Comparison of ENCODE assay signal across 8 cellular contexts in genomic region chr3:134796313-134797079, GRCh38. TPM values are rescaled to one million over a fixed set of nuclear protein-coding genes. Genes with fewer than 3 reads are reported as not detected.
A peak's percentile ranks its signal among the peaks of the same experiment; 100 is the strongest.
DNase-seq lines count a peak whose midpoint lies in the region; ATAC-seq, FAIRE-seq and TF ChIP-seq lines count a peak whose summit lies in the region.

No MANE protein-coding gene starts in this region.

- intact Hi-C loops in PC-9 (cut with micrococcal nuclease; ENCODE audit: unreplicated experiment), result no loop called here

- no peak overlapping the region for H2AFZ ChIP-seq in PC-9

- ATAC-seq in GM19035 (IDR thresholded peaks at IDR 0.05; ENCODE audit: unreplicated experiment), result no peak

- no peak overlapping the region for H3K4me2 ChIP-seq in PC-9

- CTCF ChIA-PET in PC-9 (lab: Charles Lee), result no interaction called here

- POLR2A ChIA-PET in PC-9 (lab: Charles Lee; ENCODE audit: unreplicated experiment), result no interaction called here

- H3K4me3 ChIP-seq in AG10803 (ENCODE audit: low read length) (peak overlapping the region; percentile 68), HUES48 (ENCODE audit: low read depth, low read length) (peak overlapping the region; percentile 67), cardiac fibroblast (replicated peaks in 1 of 2; ENCODE audit: low read depth in 2 of 2, low read length in 2 of 2) (peak overlapping the region; percentile 40 to 51), muscle layer of duodenum (ENCODE audit: low read depth in 1 of 2, low read length in 2 of 2) (peak overlapping the region; percentile 59 to 77), PC-9 (no peak overlapping the region)

- H3K9ac ChIP-seq in HUES48 (ENCODE audit: low read depth, low read length), result no peak overlapping the region

- DNase-seq in AG10803 (ENCODE audit: low read depth), result peak; percentile 40
- DNase-seq in cardiac fibroblast (ENCODE audit: low read depth in 2 of 2), result peak; percentile 7 to 14
- DNase-seq in PC-9, result no peak
- no peak for DNase-seq in activated effector memory CD4-positive, alpha-beta T cell treated with Interleukin-2 at 50 U/mL for 16 hours
- no peak for DNase-seq in H54 (ENCODE audit: insufficient read length, low spot score)

- H3K27me3 ChIP-seq in HUES48 (ENCODE audit: control insufficient read depth, insufficient read depth, low read length) (peaks cover 55% of the 10 kb centered on the region), muscle layer of duodenum (ENCODE audit: low read depth, low read length) (peaks cover 13% of the 10 kb centered on the region), PC-9 (ENCODE audit: insufficient read depth, low read depth) (peaks cover 41% of the 10 kb centered on the region)

- TF ChIP-seq POLR2A in H54 (IDR thresholded peaks at IDR 0.05; ENCODE audit: low read depth, low read length), result no peak

- H3K9me3 ChIP-seq in HUES48 (ENCODE audit: control insufficient read depth, insufficient read depth, low read length), result no peaks in the 10 kb centered on the region
- H3K9me3 ChIP-seq in muscle layer of duodenum (ENCODE audit: control insufficient read depth in 1 of 2, low read length in 2 of 2), result no peaks in the 10 kb centered on the region
- H3K9me3 ChIP-seq in PC-9 (ENCODE audit: insufficient read depth, low read depth), result no peaks in the 10 kb centered on the region

- no TSS peak for BruUV-seq in PC-9 (replicated peaks; lab: Mats Ljungman, UMichigan)

- H3K4me1 ChIP-seq in HUES48 (ENCODE audit: control insufficient read depth, insufficient read depth, low read length) (peaks cover 11% of the 10 kb centered on the region; the same call in 1 of the 2 replicates), muscle layer of duodenum (ENCODE audit: control insufficient read depth in 1 of 2, insufficient read depth in 2 of 2, low read length in 2 of 2) (peaks cover 0 to 24% of the 10 kb centered on the region in 2 donors), PC-9 (replicated peaks; ENCODE audit: insufficient read depth) (no peaks in the 10 kb centered on the region)

- H3K36me3 ChIP-seq in HUES48 (ENCODE audit: control insufficient read depth, insufficient read depth, low read length), result no peaks in the 10 kb centered on the region
- H3K36me3 ChIP-seq in muscle layer of duodenum (ENCODE audit: control insufficient read depth in 1 of 2, insufficient read depth in 2 of 2, low read length in 2 of 2), result no peaks in the 10 kb centered on the region
- no peaks in the 10 kb centered on the region for H3K36me3 ChIP-seq in PC-9 (ENCODE audit: low read depth)

- TF ChIP-seq CTCF in AG10803 (conservative IDR thresholded peaks at IDR 0.05; ENCODE audit: low read length) (no peak), cardiac fibroblast (IDR thresholded peaks at IDR 0.05; ENCODE audit: low read depth, low read length) (no peak), PC-9 (conservative IDR thresholded peaks at IDR 0.05) (no peak)

- no peak overlapping the region for H3K27ac ChIP-seq in HUES48 (ENCODE audit: low read depth, low read length)
- no peak overlapping the region for H3K27ac ChIP-seq in muscle layer of duodenum (ENCODE audit: low read length)
- no peak overlapping the region for H3K27ac ChIP-seq in PC-9

- no peaks in the 10 kb centered on the region for H4K20me1 ChIP-seq in PC-9 (ENCODE audit: insufficient read depth)

- H3F3A ChIP-seq in PC-9 (ENCODE audit: insufficient read depth, low read depth), result no peaks in the 10 kb centered on the region

- FAIRE-seq in H54 (lab: Jason Lieb, UNC), result no peak

- no peaks in the 10 kb centered on the region for H3K79me2 ChIP-seq in PC-9 (ENCODE audit: low read depth)

- H3K9me2 ChIP-seq in PC-9 (ENCODE audit: insufficient read depth), result no peaks in the 10 kb centered on the region

RNA-seq across cellular contexts. Expression of gene EPHB1, which starts 1.4 kb away (rescaled TPM):
- 0.15 TPM in 1 of 2 replicates, not detected in the other for total RNA-seq in PC-9 (2021)

Comparison
In these comparisons a context has a peak if more than half of its experiments do, and no peak if none do; other contexts are left out.
1. DNase-seq: peak in AG10803 (single experiment) and cardiac fibroblast (2 of 2); none in PC-9 (0 of 2), activated effector memory CD4-positive, alpha-beta T cell treated with Interleukin-2 at 50 U/mL for 16 hours (single experiment) and H54 (single experiment).